8 cellular contexts compared by ENCODE assay signal in the genomic region with DNA sequence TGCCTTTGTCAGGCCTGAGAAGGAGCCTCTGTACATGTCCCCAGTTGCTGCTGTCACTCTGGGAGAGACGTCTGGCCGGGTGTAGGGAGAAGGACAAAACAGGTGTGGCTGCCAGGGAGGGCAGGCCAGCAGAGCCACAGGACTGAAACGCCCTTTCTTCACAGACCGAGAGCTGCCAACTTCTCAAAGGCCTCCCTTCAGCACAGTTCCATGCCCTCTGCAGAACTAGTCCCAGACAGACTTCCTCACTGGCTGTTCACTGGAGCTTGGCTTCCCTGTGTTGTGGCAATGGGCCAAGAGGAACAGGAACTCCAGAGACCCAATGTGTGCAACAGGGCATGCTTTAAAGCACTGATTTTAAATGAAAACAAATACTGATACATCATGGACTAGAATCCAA. TPM values are rescaled to one million over a fixed set of nuclear protein-coding genes. Genes with fewer than 3 reads are reported as not detected.
DNase-seq lines count a peak whose midpoint lies in the region; ATAC-seq and TF ChIP-seq lines count a peak whose summit lies in the region.

No MANE protein-coding gene starts in this region.

- H3K4me1 ChIP-seq in adrenal gland (replicated peaks in 1 of 2) = peaks cover 45 to 83% of the 10 kb centered on the region in 2 donors
- peaks cover 43 to 86% of the 10 kb centered on the region in 2 donors for H3K4me1 ChIP-seq in thoracic aorta (ENCODE audit: control insufficient read depth in 1 of 2, low read depth in 2 of 2)

- TF ChIP-seq POLR2A in adrenal gland (IDR thresholded peaks at IDR 0.05) = no peak

- H3K36me3 ChIP-seq in adrenal gland (replicated peaks in 1 of 2) = no peaks in the 10 kb centered on the region
- no peaks in the 10 kb centered on the region for H3K36me3 ChIP-seq in thoracic aorta

- H3K27me3 ChIP-seq in adrenal gland = no peaks in the 10 kb centered on the region
- no peaks in the 10 kb centered on the region for H3K27me3 ChIP-seq in thoracic aorta (replicated peaks; ENCODE audit: insufficient read depth)

- H3K27ac ChIP-seq in adrenal gland (peak overlapping the region in 4 of 5 donors; percentile 55 to 90 (median 80)), thoracic aorta (peak overlapping the region; percentile 29 to 72)

- no peaks in the 10 kb centered on the region for H3K9me3 ChIP-seq in adrenal gland (replicated peaks in 1 of 3)
- no peaks in the 10 kb centered on the region for H3K9me3 ChIP-seq in thoracic aorta

- peak; percentile 13 for DNase-seq in NCI-H2029 treated with DMSO at 0.1 percent for 48 hours (lab: John Stamatoyannopoulos, UW)
- DNase-seq in NCI-H2029 (lab: John Stamatoyannopoulos, UW) = no peak
- DNase-seq in adrenal gland = peak; percentile 61 to 90 (median 80)
- peak; percentile 78 for DNase-seq in left lobe of liver (ENCODE audit: low spot score)
- no peak for DNase-seq in thoracic aorta (ENCODE audit: low spot score)
- DNase-seq in SHP77 (lab: John Stamatoyannopoulos, UW) = no peak
- no peak for DNase-seq in effector CD4-positive, alpha-beta T cell

- 0 to 3% (median 2%) methylated on average over 3 to 4 of the region's 4 CpGs; no CpG with 5 or more reads in 1 of the 4 donors for WGBS in adrenal gland, 4 donors

- TF ChIP-seq CTCF in adrenal gland (IDR thresholded peaks at IDR 0.05) (no peak), thoracic aorta (IDR thresholded peaks at IDR 0.05) (no peak)

- intact Hi-C loops in adrenal gland (cut with DNase I) = no loop called here

- ATAC-seq in left lobe of liver = peak; percentile 60
- ATAC-seq in thoracic aorta (ENCODE audit: insufficient number of reproducible peaks, low FRiP score, low read depth) = no peak
- no peak for ATAC-seq in HG02885 (IDR thresholded peaks at IDR 0.05; ENCODE audit: poor library complexity, unreplicated experiment)

- H3K4me3 ChIP-seq in adrenal gland = no peak overlapping the region
- no peak overlapping the region for H3K4me3 ChIP-seq in thoracic aorta

RNA-seq across cellular contexts. Expression of a gene that starts 50.7 kb away (rescaled TPM):
- total RNA-seq in adrenal gland (10 to 100 TPM; 23.1 to 74.6 (median 43.2) TPM), left lobe of liver (2.3 TPM), thoracic aorta (10 to 100 TPM; 27.3 to 37.4 TPM)
- polyA plus RNA-seq in adrenal gland = 10 to 100 TPM; 14.4 to 52.5 (median 16.7) TPM

Comparison
In these comparisons a context has a peak if more than half of its experiments do, and no peak if none do; other contexts are left out.
1. DNase-seq: peak in NCI-H2029 treated with DMSO at 0.1 percent for 48 hours (single experiment), adrenal gland (7 of 7) and left lobe of liver (single experiment); none in NCI-H2029 (single experiment), thoracic aorta (single experiment), SHP77 (0 of 2) and effector CD4-positive, alpha-beta T cell (single experiment).